In the genomic region with DNA sequence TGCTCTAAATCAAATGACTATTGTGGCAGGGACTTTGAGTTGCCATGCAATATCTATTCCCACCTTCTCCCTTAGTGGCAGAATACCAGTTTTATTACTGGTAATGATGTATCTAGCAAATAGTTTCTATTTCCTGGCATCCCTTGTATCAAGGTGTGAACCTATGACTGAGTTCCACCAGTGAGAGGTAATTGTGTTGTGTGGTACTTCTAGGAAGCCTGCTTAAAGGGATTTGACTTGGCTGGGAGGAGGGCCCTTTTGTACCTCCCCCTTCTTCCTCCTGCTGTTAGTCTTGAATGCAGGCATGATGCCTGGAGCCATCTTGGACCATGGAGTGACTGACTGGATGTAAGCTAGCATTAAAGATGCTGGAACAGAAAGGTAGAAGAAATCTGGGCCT, we compare ENCODE assay signal across 20 cellular contexts.
"Had no signal": no experiment of that assay in that cellular context is flagged by ENCODE, and none has a peak within 500 bp of the region (broad histone marks: within the 10 kb centered on the region; RNA-seq: fewer than 3 reads in every experiment).

No MANE protein-coding gene starts in this region.

- H3K4me1 ChIP-seq: left lung, spleen, upper lobe of right lung had no signal

- H3K36me3 ChIP-seq: left lung, spleen, upper lobe of right lung had no signal

- H3K36me3 Mint-ChIP-seq: natural killer cell treated with Interleukin-12 subunit alpha and Interleukin-12 subunit beta and Interleukin-15 and Interleukin-18, amount 100 ng/mL, for 72 hours had no signal

- H3K27me3 Mint-ChIP-seq: effector memory CD8-positive, alpha-beta T cell had no signal

- H3K27ac ChIP-seq: left lung, spleen, upper lobe of right lung had no signal

- H3K4me1 Mint-ChIP-seq: T-helper 17 cell had no signal

- DNase-seq: activated CD4-positive, alpha-beta T cell treated with anti-CD3 and anti-CD28 coated beads, Interleukin-2, amount 50 U/mL, for 1 hour; activated CD4-positive, CD25-positive, alpha-beta regulatory T cell treated with anti-CD3 and anti-CD28 coated beads, Interleukin-2, amount 50 U/mL, for 72 hours; activated effector memory CD4-positive, alpha-beta T cell treated with anti-CD3 and anti-CD28 coated beads, Interleukin-2, amount 50 U/mL, for 16 hours; activated naive CD4-positive, alpha-beta T cell treated with anti-CD3 and anti-CD28 coated beads for 36 hours; activated T-cell treated with anti-CD3 and anti-CD28 coated beads, Interleukin-2, amount 50 U/mL, for 1 hour; amniotic stem cell; caudate nucleus; cortex of kidney; head of caudate nucleus; left lung; mucosa of descending colon; right cardiac atrium; spleen; stimulated activated naive CD4-positive, alpha-beta T cell treated with Interleukin-2 at 50 U/mL for 16 hours; T-helper 17 cell; upper lobe of right lung had no signal

- H3K27ac Mint-ChIP-seq: activated naive CD4-positive, alpha-beta T cell treated with anti-CD3 and anti-CD28 coated beads for 36 hours; activated T-helper 1 cell treated with anti-CD3 and anti-CD28 coated beads, Interleukin-12 subunit alpha, Interleukin-12 subunit beta, Interleukin-2, Interleukin-4 antibody, amounts not matched to agents 30 ng/mL and 10 ng/mL and 1 ng/mL, durations not matched to agents 14 hours and 24 hours and 36 hours; effector memory CD8-positive, alpha-beta T cell; natural killer cell treated with Interleukin-12 subunit alpha and Interleukin-12 subunit beta and Interleukin-15 and Interleukin-18, amount 100 ng/mL, for 72 hours; T-helper 17 cell had no signal

- H3K9me3 Mint-ChIP-seq: activated naive CD4-positive, alpha-beta T cell treated with anti-CD3 and anti-CD28 coated beads for 36 hours; activated T-helper 1 cell treated with anti-CD3 and anti-CD28 coated beads, Interleukin-12 subunit alpha, Interleukin-12 subunit beta, Interleukin-2, Interleukin-4 antibody, amounts not matched to agents 30 ng/mL and 10 ng/mL and 1 ng/mL, durations not matched to agents 14 hours and 24 hours and 36 hours; effector memory CD8-positive, alpha-beta T cell; natural killer cell treated with Interleukin-12 subunit alpha and Interleukin-12 subunit beta and Interleukin-15 and Interleukin-18, amount 100 ng/mL, for 72 hours had no signal

- H3K4me3 ChIP-seq: left lung, lung, mucosa of descending colon, spleen, upper lobe of right lung had no signal

- H3K9me3 ChIP-seq: left lung, mucosa of descending colon, spleen, upper lobe of right lung had no signal

- H3K4me3 Mint-ChIP-seq: activated naive CD4-positive, alpha-beta T cell treated with anti-CD3 and anti-CD28 coated beads for 36 hours; activated T-helper 1 cell treated with anti-CD3 and anti-CD28 coated beads, Interleukin-12 subunit alpha, Interleukin-12 subunit beta, Interleukin-2, Interleukin-4 antibody, amounts not matched to agents 30 ng/mL and 10 ng/mL and 1 ng/mL, durations not matched to agents 14 hours and 24 hours and 36 hours; effector memory CD8-positive, alpha-beta T cell; natural killer cell treated with Interleukin-12 subunit alpha and Interleukin-12 subunit beta and Interleukin-15 and Interleukin-18, amount 100 ng/mL, for 72 hours; T-helper 17 cell had no signal

- ATAC-seq: left lung, mucosa of descending colon, T-helper 17 cell, upper lobe of right lung had no signal

- H3K27me3 ChIP-seq: upper lobe of right lung had no signal
